ENCODE assay signal across 3 cellular contexts in the genomic region with DNA sequence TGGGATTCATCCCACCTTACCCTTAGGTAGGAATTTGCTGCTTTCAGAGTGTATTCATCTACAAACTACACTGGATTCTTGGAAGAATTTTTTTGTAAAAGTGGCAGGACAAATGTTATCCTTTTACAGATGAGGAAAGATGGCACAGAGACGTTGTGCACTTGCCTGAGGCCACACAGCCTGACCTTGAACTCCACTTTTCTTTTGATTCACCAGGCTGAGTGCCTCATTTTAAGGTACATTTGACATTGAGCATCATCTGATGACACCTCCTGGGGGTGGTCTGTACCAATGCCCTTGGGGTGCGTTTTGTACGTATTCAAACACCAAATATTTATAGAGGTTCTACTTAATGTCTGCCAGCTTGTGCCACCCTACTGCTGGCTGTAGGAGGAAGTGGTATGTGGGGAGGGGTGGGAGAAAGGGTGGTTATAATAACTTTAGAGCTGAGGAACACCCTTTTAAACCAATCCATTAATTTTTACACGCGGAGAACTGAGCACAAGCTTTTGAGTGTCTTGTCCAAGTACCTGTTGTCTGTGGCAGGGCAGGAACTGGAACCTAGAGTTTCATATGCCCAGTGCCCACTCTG.
TF ChIP-seq lines count a peak whose summit lies in the region.

No MANE protein-coding gene starts in this region.

TF ChIP-seq in GM23338, 12 proteins besides CTCF, POLR2A, EP300 and RAD21 (continues in another document):
- TF ChIP-seq, protein P1, sequence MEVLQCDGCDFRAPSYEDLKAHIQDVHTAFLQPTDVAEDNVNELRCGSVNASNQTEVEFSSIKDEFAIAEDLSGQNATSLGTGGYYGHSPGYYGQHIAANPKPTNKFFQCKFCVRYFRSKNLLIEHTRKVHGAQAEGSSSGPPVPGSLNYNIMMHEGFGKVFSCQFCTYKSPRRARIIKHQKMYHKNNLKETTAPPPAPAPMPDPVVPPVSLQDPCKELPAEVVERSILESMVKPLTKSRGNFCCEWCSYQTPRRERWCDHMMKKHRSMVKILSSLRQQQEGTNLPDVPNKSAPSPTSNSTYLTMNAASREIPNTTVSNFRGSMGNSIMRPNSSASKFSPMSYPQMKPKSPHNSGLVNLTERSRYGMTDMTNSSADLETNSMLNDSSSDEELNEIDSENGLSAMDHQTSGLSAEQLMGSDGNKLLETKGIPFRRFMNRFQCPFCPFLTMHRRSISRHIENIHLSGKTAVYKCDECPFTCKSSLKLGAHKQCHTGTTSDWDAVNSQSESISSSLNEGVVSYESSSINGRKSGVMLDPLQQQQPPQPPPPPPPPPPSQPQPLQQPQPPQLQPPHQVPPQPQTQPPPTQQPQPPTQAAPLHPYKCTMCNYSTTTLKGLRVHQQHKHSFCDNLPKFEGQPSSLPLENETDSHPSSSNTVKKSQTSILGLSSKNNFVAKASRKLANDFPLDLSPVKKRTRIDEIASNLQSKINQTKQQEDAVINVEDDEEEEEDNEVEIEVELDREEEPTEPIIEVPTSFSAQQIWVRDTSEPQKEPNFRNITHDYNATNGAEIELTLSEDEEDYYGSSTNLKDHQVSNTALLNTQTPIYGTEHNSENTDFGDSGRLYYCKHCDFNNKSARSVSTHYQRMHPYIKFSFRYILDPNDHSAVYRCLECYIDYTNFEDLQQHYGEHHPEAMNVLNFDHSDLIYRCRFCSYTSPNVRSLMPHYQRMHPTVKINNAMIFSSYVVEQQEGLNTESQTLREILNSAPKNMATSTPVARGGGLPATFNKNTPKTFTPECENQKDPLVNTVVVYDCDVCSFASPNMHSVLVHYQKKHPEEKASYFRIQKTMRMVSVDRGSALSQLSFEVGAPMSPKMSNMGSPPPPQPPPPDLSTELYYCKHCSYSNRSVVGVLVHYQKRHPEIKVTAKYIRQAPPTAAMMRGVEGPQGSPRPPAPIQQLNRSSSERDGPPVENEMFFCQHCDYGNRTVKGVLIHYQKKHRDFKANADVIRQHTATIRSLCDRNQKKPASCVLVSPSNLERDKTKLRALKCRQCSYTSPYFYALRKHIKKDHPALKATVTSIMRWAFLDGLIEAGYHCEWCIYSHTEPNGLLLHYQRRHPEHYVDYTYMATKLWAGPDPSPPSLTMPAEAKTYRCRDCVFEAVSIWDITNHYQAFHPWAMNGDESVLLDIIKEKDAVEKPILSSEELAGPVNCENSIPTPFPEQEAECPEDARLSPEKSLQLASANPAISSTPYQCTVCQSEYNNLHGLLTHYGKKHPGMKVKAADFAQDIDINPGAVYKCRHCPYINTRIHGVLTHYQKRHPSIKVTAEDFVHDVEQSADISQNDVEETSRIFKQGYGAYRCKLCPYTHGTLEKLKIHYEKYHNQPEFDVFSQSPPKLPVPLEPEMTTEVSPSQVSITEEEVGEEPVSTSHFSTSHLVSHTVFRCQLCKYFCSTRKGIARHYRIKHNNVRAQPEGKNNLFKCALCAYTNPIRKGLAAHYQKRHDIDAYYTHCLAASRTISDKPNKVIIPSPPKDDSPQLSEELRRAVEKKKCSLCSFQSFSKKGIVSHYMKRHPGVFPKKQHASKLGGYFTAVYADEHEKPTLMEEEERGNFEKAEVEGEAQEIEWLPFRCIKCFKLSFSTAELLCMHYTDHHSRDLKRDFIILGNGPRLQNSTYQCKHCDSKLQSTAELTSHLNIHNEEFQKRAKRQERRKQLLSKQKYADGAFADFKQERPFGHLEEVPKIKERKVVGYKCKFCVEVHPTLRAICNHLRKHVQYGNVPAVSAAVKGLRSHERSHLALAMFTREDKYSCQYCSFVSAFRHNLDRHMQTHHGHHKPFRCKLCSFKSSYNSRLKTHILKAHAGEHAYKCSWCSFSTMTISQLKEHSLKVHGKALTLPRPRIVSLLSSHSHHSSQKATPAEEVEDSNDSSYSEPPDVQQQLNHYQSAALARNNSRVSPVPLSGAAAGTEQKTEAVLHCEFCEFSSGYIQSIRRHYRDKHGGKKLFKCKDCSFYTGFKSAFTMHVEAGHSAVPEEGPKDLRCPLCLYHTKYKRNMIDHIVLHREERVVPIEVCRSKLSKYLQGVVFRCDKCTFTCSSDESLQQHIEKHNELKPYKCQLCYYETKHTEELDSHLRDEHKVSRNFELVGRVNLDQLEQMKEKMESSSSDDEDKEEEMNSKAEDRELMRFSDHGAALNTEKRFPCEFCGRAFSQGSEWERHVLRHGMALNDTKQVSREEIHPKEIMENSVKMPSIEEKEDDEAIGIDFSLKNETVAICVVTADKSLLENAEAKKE (CRISPR knock-in tag; IDR thresholded peaks at IDR 0.05): no peak
- TF ChIP-seq, protein P2, sequence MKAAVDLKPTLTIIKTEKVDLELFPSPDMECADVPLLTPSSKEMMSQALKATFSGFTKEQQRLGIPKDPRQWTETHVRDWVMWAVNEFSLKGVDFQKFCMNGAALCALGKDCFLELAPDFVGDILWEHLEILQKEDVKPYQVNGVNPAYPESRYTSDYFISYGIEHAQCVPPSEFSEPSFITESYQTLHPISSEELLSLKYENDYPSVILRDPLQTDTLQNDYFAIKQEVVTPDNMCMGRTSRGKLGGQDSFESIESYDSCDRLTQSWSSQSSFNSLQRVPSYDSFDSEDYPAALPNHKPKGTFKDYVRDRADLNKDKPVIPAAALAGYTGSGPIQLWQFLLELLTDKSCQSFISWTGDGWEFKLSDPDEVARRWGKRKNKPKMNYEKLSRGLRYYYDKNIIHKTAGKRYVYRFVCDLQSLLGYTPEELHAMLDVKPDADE (IDR thresholded peaks at IDR 0.05): no peak

TF ChIP-seq in H1, 55 proteins besides CTCF, POLR2A, EP300 and RAD21:
- TF ChIP-seq GTF2F1 (IDR thresholded peaks at IDR 0.05; ENCODE audit: borderline replicate concordance, low read depth, low read length) (no peak), JUN (IDR thresholded peaks at IDR 0.05; ENCODE audit: low read depth, low read length) (no peak), SP4 (IDR thresholded peaks at IDR 0.05; ENCODE audit: low read length) (no peak), SIN3A (conservative IDR thresholded peaks at IDR 0.05 in 1 of 2, IDR thresholded peaks at IDR 0.05 in 1 of 2; ENCODE audit: low read depth in 1 of 2, low read length in 2 of 2) (no peak), SAP30 (IDR thresholded peaks at IDR 0.05; ENCODE audit: insufficient read depth, insufficient replicate concordance, low read length) (no peak), TCF12 (IDR thresholded peaks at IDR 0.05; ENCODE audit: low read depth, low read length) (no peak), HDAC2 (IDR thresholded peaks at IDR 0.05; ENCODE audit: borderline replicate concordance in 1 of 2, low read depth in 2 of 2, low read length in 2 of 2) (no peak), SIX5 (IDR thresholded peaks at IDR 0.05; ENCODE audit: low read depth, low read length) (no peak), CBX8 (IDR thresholded peaks at IDR 0.05; ENCODE audit: borderline replicate concordance, low read depth, low read length) (no peak), POLR2AphosphoS5 (IDR thresholded peaks at IDR 0.05; ENCODE audit: low read depth, low read length) (no peak), PHF8 (conservative IDR thresholded peaks at IDR 0.05; ENCODE audit: low read depth, low read length) (no peak), CHD2 (IDR thresholded peaks at IDR 0.05; ENCODE audit: low read length) (no peak), KDM1A (IDR thresholded peaks at IDR 0.05; ENCODE audit: borderline replicate concordance, low read length) (no peak), CREB1 (IDR thresholded peaks at IDR 0.05) (no peak), CHD1 (IDR thresholded peaks at IDR 0.05; ENCODE audit: low read depth, low read length) (no peak), YY1 (IDR thresholded peaks at IDR 0.05; ENCODE audit: low read depth, low read length) (no peak), RFX5 (IDR thresholded peaks at IDR 0.05; ENCODE audit: borderline replicate concordance, low read depth, low read length) (no peak), CEBPB (IDR thresholded peaks at IDR 0.05; ENCODE audit: low read depth, low read length) (no peak), BRCA1 (IDR thresholded peaks at IDR 0.05; ENCODE audit: low read depth, low read length) (no peak)
- TF ChIP-seq, protein P3, sequence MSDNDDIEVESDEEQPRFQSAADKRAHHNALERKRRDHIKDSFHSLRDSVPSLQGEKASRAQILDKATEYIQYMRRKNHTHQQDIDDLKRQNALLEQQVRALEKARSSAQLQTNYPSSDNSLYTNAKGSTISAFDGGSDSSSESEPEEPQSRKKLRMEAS (IDR thresholded peaks at IDR 0.05): no peak

TF ChIP-seq in HEK293T, 16 proteins besides CTCF, POLR2A, EP300 and RAD21:
- TF ChIP-seq ARNT (IDR thresholded peaks at IDR 0.05) (no peak), ZNF384 (IDR thresholded peaks at IDR 0.05) (no peak), CTBP1 (IDR thresholded peaks at IDR 0.05; ENCODE audit: borderline replicate concordance) (no peak), HDGF (IDR thresholded peaks at IDR 0.05; ENCODE audit: borderline replicate concordance) (no peak), BHLHE40 (IDR thresholded peaks at IDR 0.05; ENCODE audit: borderline replicate concordance) (no peak), L3MBTL2 (conservative IDR thresholded peaks at IDR 0.05) (no peak), NFRKB (IDR thresholded peaks at IDR 0.05) (no peak)
- TF ChIP-seq, protein P4, sequence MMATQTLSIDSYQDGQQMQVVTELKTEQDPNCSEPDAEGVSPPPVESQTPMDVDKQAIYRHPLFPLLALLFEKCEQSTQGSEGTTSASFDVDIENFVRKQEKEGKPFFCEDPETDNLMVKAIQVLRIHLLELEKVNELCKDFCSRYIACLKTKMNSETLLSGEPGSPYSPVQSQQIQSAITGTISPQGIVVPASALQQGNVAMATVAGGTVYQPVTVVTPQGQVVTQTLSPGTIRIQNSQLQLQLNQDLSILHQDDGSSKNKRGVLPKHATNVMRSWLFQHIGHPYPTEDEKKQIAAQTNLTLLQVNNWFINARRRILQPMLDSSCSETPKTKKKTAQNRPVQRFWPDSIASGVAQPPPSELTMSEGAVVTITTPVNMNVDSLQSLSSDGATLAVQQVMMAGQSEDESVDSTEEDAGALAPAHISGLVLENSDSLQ (IDR thresholded peaks at IDR 0.05): no peak
